In the genomic region with DNA sequence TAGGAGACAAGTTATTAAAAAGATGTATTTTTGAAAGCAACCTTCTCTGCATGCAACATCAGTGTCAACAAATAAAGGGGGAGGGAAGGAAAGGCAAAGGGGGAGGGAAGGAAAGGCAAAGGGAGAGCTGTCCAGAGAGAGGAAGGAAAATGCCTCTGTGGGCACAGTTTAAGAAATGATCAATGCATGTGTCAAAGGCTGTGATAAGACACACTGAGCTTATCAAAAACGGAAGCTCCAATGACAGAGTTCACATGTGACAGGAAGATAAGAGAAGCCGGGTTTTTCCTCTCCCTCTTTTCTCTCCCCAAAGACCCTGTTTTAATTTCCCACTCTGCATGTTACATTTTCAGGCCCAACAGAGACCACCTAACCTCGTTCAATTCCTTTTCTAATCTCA, we compare ENCODE assay signal across 1 cellular context.
TF ChIP-seq lines count a peak whose summit lies in the region.

No MANE protein-coding gene starts in this region.

TF ChIP-seq in H1, 55 proteins besides CTCF, POLR2A, EP300 and RAD21:
- no peak for TF ChIP-seq SIN3A (conservative IDR thresholded peaks at IDR 0.05 in 1 of 2, IDR thresholded peaks at IDR 0.05 in 1 of 2; ENCODE audit: low read depth in 1 of 2, low read length in 2 of 2)
- TF ChIP-seq CHD1 (IDR thresholded peaks at IDR 0.05; ENCODE audit: low read depth, low read length) = no peak
- no peak for TF ChIP-seq GABPA (IDR thresholded peaks at IDR 0.05; ENCODE audit: borderline replicate concordance, insufficient read depth, low read length)
- TF ChIP-seq KDM5A (IDR thresholded peaks at IDR 0.05; ENCODE audit: low read length) = no peak
- TF ChIP-seq, protein P1, sequence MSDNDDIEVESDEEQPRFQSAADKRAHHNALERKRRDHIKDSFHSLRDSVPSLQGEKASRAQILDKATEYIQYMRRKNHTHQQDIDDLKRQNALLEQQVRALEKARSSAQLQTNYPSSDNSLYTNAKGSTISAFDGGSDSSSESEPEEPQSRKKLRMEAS (IDR thresholded peaks at IDR 0.05) = no peak
- TF ChIP-seq SIX5 (IDR thresholded peaks at IDR 0.05; ENCODE audit: low read depth, low read length) = no peak
- TF ChIP-seq, protein P2, sequence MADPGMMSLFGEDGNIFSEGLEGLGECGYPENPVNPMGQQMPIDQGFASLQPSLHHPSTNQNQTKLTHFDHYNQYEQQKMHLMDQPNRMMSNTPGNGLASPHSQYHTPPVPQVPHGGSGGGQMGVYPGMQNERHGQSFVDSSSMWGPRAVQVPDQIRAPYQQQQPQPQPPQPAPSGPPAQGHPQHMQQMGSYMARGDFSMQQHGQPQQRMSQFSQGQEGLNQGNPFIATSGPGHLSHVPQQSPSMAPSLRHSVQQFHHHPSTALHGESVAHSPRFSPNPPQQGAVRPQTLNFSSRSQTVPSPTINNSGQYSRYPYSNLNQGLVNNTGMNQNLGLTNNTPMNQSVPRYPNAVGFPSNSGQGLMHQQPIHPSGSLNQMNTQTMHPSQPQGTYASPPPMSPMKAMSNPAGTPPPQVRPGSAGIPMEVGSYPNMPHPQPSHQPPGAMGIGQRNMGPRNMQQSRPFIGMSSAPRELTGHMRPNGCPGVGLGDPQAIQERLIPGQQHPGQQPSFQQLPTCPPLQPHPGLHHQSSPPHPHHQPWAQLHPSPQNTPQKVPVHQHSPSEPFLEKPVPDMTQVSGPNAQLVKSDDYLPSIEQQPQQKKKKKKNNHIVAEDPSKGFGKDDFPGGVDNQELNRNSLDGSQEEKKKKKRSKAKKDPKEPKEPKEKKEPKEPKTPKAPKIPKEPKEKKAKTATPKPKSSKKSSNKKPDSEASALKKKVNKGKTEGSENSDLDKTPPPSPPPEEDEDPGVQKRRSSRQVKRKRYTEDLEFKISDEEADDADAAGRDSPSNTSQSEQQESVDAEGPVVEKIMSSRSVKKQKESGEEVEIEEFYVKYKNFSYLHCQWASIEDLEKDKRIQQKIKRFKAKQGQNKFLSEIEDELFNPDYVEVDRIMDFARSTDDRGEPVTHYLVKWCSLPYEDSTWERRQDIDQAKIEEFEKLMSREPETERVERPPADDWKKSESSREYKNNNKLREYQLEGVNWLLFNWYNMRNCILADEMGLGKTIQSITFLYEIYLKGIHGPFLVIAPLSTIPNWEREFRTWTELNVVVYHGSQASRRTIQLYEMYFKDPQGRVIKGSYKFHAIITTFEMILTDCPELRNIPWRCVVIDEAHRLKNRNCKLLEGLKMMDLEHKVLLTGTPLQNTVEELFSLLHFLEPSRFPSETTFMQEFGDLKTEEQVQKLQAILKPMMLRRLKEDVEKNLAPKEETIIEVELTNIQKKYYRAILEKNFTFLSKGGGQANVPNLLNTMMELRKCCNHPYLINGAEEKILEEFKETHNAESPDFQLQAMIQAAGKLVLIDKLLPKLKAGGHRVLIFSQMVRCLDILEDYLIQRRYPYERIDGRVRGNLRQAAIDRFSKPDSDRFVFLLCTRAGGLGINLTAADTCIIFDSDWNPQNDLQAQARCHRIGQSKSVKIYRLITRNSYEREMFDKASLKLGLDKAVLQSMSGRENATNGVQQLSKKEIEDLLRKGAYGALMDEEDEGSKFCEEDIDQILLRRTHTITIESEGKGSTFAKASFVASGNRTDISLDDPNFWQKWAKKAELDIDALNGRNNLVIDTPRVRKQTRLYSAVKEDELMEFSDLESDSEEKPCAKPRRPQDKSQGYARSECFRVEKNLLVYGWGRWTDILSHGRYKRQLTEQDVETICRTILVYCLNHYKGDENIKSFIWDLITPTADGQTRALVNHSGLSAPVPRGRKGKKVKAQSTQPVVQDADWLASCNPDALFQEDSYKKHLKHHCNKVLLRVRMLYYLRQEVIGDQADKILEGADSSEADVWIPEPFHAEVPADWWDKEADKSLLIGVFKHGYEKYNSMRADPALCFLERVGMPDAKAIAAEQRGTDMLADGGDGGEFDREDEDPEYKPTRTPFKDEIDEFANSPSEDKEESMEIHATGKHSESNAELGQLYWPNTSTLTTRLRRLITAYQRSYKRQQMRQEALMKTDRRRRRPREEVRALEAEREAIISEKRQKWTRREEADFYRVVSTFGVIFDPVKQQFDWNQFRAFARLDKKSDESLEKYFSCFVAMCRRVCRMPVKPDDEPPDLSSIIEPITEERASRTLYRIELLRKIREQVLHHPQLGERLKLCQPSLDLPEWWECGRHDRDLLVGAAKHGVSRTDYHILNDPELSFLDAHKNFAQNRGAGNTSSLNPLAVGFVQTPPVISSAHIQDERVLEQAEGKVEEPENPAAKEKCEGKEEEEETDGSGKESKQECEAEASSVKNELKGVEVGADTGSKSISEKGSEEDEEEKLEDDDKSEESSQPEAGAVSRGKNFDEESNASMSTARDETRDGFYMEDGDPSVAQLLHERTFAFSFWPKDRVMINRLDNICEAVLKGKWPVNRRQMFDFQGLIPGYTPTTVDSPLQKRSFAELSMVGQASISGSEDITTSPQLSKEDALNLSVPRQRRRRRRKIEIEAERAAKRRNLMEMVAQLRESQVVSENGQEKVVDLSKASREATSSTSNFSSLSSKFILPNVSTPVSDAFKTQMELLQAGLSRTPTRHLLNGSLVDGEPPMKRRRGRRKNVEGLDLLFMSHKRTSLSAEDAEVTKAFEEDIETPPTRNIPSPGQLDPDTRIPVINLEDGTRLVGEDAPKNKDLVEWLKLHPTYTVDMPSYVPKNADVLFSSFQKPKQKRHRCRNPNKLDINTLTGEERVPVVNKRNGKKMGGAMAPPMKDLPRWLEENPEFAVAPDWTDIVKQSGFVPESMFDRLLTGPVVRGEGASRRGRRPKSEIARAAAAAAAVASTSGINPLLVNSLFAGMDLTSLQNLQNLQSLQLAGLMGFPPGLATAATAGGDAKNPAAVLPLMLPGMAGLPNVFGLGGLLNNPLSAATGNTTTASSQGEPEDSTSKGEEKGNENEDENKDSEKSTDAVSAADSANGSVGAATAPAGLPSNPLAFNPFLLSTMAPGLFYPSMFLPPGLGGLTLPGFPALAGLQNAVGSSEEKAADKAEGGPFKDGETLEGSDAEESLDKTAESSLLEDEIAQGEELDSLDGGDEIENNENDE (IDR thresholded peaks at IDR 0.05; ENCODE audit: insufficient replicate concordance, low read length) = no peak
- TF ChIP-seq TAF1 (IDR thresholded peaks at IDR 0.05; ENCODE audit: low read depth, low read length) = no peak
- no peak for TF ChIP-seq RXRA (IDR thresholded peaks at IDR 0.05; ENCODE audit: insufficient read depth, low read depth, low read length)
- no peak for TF ChIP-seq ATF2 (IDR thresholded peaks at IDR 0.05; ENCODE audit: low read length)
- no peak for TF ChIP-seq SRF (IDR thresholded peaks at IDR 0.05; ENCODE audit: low read depth, low read length)
- TF ChIP-seq BACH1 (IDR thresholded peaks at IDR 0.05; ENCODE audit: low read length) = no peak
- no peak for TF ChIP-seq SP1 (IDR thresholded peaks at IDR 0.05; ENCODE audit: low read depth, low read length)
- TF ChIP-seq TEAD4 (IDR thresholded peaks at IDR 0.05; ENCODE audit: low read depth, low read length) = no peak
